ENCODE assay signal across 8 cellular contexts in the genomic region with DNA sequence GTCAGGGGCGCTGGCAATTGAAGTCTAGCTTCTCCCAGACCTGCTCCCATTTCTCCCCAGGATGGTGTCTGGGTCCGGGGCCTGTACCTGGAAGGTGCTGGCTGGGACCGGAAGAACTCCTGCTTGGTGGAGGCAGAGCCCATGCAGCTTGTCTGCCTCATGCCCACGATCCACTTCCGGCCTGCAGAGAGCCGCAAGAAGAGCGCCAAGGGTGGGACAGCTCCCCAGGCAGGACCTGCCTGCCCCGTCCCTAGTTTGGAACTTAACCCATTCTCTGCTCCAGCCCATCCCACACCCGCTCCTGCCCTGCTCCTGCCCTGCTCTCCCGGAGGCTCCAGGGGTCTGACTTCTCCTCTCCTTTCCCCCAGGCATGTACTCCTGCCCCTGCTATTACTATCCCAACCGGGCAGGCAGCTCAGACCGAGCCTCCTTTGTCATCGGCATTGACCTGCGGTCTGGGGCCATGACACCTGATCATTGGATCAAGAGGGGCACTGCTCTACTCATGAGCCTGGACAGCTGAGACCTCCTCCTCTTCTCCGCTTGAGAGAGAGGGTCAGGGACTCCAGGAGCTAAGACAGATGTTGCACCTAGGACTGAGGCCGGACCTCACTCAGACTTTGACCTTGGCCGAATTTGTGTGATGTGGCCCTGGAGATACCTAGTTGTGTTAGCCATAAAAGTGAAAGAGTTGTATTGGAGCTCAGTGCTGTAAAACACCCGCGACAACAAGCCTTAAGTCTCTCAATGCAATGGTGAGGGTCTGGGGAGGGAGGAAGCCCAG. TPM values are rescaled to one million over a fixed set of nuclear protein-coding genes. Genes with fewer than 3 reads are reported as not detected.
A peak's percentile ranks its signal among the peaks of the same experiment; 100 is the strongest.
DNase-seq lines count a peak whose midpoint lies in the region; ATAC-seq and TF ChIP-seq lines count a peak whose summit lies in the region.

No MANE protein-coding gene starts in this region.

- no peak overlapping the region for H4K12ac ChIP-seq in trophoblast cell (ENCODE audit: low read depth, low read length)

- no peak overlapping the region for H3K14ac ChIP-seq in trophoblast cell (ENCODE audit: low read length)

- intact Hi-C loops in esophagus muscularis mucosa (cut with DNase I), result no loop called here

- TF ChIP-seq POLR2A in esophagus muscularis mucosa (IDR thresholded peaks at IDR 0.05; ENCODE audit: low read depth), result no peak

- H3K4me1 ChIP-seq in DOHH2 (ENCODE audit: control insufficient read depth, low read length) (peaks cover 21% of the 10 kb centered on the region), SJSA1 (replicated peaks) (peaks cover 35% of the 10 kb centered on the region), esophagus muscularis mucosa (peaks cover 25 to 36% (median 33%) of the 10 kb centered on the region in 4 donors), trophoblast cell (ENCODE audit: control insufficient read depth in 1 of 2, insufficient read depth in 2 of 2, low read length in 2 of 2) (peaks cover 12 to 14% of the 10 kb centered on the region in 2 experiments)

- no peak overlapping the region for H3K9ac ChIP-seq in trophoblast cell (ENCODE audit: low read length)

- 0 out of 2 replicates have a peak, but pooled peaks cover 3% of the 10 kb centered on the region for H3K36me3 ChIP-seq in DOHH2 (ENCODE audit: control insufficient read depth, low read length)
- H3K36me3 ChIP-seq in SJSA1, result no peaks in the 10 kb centered on the region
- H3K36me3 ChIP-seq in esophagus muscularis mucosa, result no peaks in the 10 kb centered on the region
- no peaks in the 10 kb centered on the region for H3K36me3 ChIP-seq in trophoblast cell (ENCODE audit: control insufficient read depth in 1 of 2, insufficient read depth in 2 of 2, low read length in 2 of 2)

- H2AFZ ChIP-seq in trophoblast cell (ENCODE audit: insufficient read depth, low read length, poor library complexity), result no peak overlapping the region

- H3K4me2 ChIP-seq in DOHH2 (ENCODE audit: low read length), result peak overlapping the region; percentile 93
- H3K4me2 ChIP-seq in trophoblast cell (ENCODE audit: low read length), result peak overlapping the region; percentile 96

- no peak overlapping the region for H3K4ac ChIP-seq in trophoblast cell (ENCODE audit: low read depth, low read length)

- H2BK5ac ChIP-seq in trophoblast cell (ENCODE audit: low read depth, low read length, poor library complexity), result no peak overlapping the region

- peaks cover 12% of the 10 kb centered on the region for H3K79me1 ChIP-seq in trophoblast cell (ENCODE audit: low read length)

- no peaks in the 10 kb centered on the region for H4K20me1 ChIP-seq in DOHH2 (ENCODE audit: control insufficient read depth, insufficient read depth, low read depth, low read length)

- H3K27me3 ChIP-seq in DOHH2 (ENCODE audit: control insufficient read depth, low read length) (peaks cover 20% of the 10 kb centered on the region), SJSA1 (replicated peaks) (peaks cover 14% of the 10 kb centered on the region), esophagus muscularis mucosa (no peaks in the 10 kb centered on the region), trophoblast cell (ENCODE audit: insufficient read depth, low read length) (no peaks in the 10 kb centered on the region)

- peak overlapping the region; percentile 15 for H4K8ac ChIP-seq in trophoblast cell (ENCODE audit: low read depth, low read length)

- ATAC-seq in GM18520 (IDR thresholded peaks at IDR 0.05; ENCODE audit: unreplicated experiment) (no peak), HG02885 (IDR thresholded peaks at IDR 0.05; ENCODE audit: poor library complexity, unreplicated experiment) (no peak)

- WGBS in esophagus muscularis mucosa, result 52% methylated on average over 17 of the region's 19 CpGs
- no CpG with 5 or more reads among the region's 19 CpGs for WGBS in trophoblast cell (ENCODE audit: extremely low coverage, insufficient coverage, insufficient read length)

- H3K4me3 ChIP-seq in DOHH2 (ENCODE audit: low read length) (peak overlapping the region; percentile 78), SJSA1 (peak overlapping the region; percentile 49), esophagus muscularis mucosa (peak overlapping the region; percentile 62 to 94 (median 80)), trophoblast cell (ENCODE audit: low read depth, low read length) (no peak overlapping the region)

- H3K9me3 ChIP-seq in DOHH2 (ENCODE audit: control insufficient read depth, insufficient read depth, low read length) (no peaks in the 10 kb centered on the region), SJSA1 (replicated peaks) (no peaks in the 10 kb centered on the region), esophagus muscularis mucosa (no peaks in the 10 kb centered on the region), trophoblast cell (ENCODE audit: insufficient read depth, low read depth, low read length) (peaks cover 2% of the 10 kb centered on the region)

- no peak overlapping the region for H2AK5ac ChIP-seq in trophoblast cell (ENCODE audit: low read length)

- no peak overlapping the region for H4K91ac ChIP-seq in trophoblast cell (ENCODE audit: low read depth, low read length)

- TF ChIP-seq EP300 in esophagus muscularis mucosa (IDR thresholded peaks at IDR 0.05), result no peak

- no peak overlapping the region for H3K23ac ChIP-seq in trophoblast cell (ENCODE audit: low read length)

- peaks cover 12% of the 10 kb centered on the region for H3K79me2 ChIP-seq in DOHH2 (ENCODE audit: control insufficient read depth, low read length)
- peaks cover 2% of the 10 kb centered on the region for H3K79me2 ChIP-seq in trophoblast cell (ENCODE audit: control insufficient read depth, insufficient read depth, low read length, poor library complexity)

- DNase-seq in SJSA1 (ENCODE audit: low read depth in 1 of 2, low spot score in 2 of 2) (no peak), esophagus muscularis mucosa (ENCODE audit: extremely low spot score) (no peak), trophoblast cell (no peak), SW480 (ENCODE audit: low spot score) (no peak), GM19238 (ENCODE audit: insufficient read length, low spot score) (no peak)

- H3K27ac ChIP-seq in DOHH2 (ENCODE audit: low read depth, low read length), result no peak overlapping the region
- H3K27ac ChIP-seq in SJSA1, result no peak overlapping the region
- H3K27ac ChIP-seq in esophagus muscularis mucosa (replicated peaks in 1 of 4), result peak overlapping the region; percentile 97 to 98 (median 98)
- no peak overlapping the region for H3K27ac ChIP-seq in trophoblast cell (ENCODE audit: low read depth, low read length)

- TF ChIP-seq CTCF in DOHH2 (IDR thresholded peaks at IDR 0.05; ENCODE audit: low read depth, low read length, poor library complexity, severe bottlenecking) (no peak), esophagus muscularis mucosa (IDR thresholded peaks at IDR 0.05) (no peak)

- H3F3A ChIP-seq in DOHH2 (ENCODE audit: control insufficient read depth, insufficient read depth), result peaks cover 14% of the 10 kb centered on the region

- no peak overlapping the region for H3K18ac ChIP-seq in trophoblast cell (ENCODE audit: low read length)

- no peak overlapping the region for H2BK12ac ChIP-seq in trophoblast cell (ENCODE audit: low read length)

- H2BK120ac ChIP-seq in trophoblast cell (ENCODE audit: insufficient read depth, low read length, poor library complexity), result no peak overlapping the region

- no peaks in the 10 kb centered on the region for H3K9me2 ChIP-seq in DOHH2 (replicated peaks; ENCODE audit: control insufficient read depth, low read length)

RNA-seq across cellular contexts. Expression of gene KDM6B, which starts 0.8 kb away (rescaled TPM):
- 0.34 and 0.85 TPM in 2 replicates for total RNA-seq in SJSA1 (2014; rRNA removed; shearing (Covaris generic))
- 100 to 1,000 TPM in 1 of 4 donors, 10 to 100 TPM in 3; 10.8 to 101 (median 15.1) TPM for total RNA-seq in esophagus muscularis mucosa
- polyA plus RNA-seq in trophoblast cell (2013), result 34.8 and 36.0 TPM in 2 replicates

RNA-seq across cellular contexts. Expression of gene TMEM88, which starts 21.7 kb away (rescaled TPM):
- not detected in 2 replicates for total RNA-seq in SJSA1 (2014; rRNA removed; shearing (Covaris generic))
- total RNA-seq in esophagus muscularis mucosa, result 10 to 100 TPM; 13.3 to 45.9 (median 42.5) TPM
- polyA plus RNA-seq in trophoblast cell (2013), result 23.8 and 25.6 TPM in 2 replicates

RNA-seq across cellular contexts. Expression of gene NAA38, which starts 24.2 kb away (rescaled TPM):
- 90.7 and 148 TPM in 2 replicates for total RNA-seq in SJSA1 (2014; rRNA removed; shearing (Covaris generic))
- total RNA-seq in esophagus muscularis mucosa, result 100 to 1,000 TPM in 2 of 4 donors, 10 to 100 TPM in 2; 61.4 to 110 (median 102) TPM
- polyA plus RNA-seq in trophoblast cell (2013), result 73.2 and 77.1 TPM in 2 replicates

RNA-seq across cellular contexts. Expression of gene CYB5D1, which starts 24.6 kb away (rescaled TPM):
- total RNA-seq in SJSA1 (2014; rRNA removed; shearing (Covaris generic)), result 2.6 and 2.8 TPM in 2 replicates
- total RNA-seq in esophagus muscularis mucosa, result 10 to 100 TPM; 11.6 to 14.9 (median 12.0) TPM
- polyA plus RNA-seq in trophoblast cell (2013), result 5.2 and 5.7 TPM in 2 replicates

RNA-seq across cellular contexts. Expression of gene CHD3, which starts 55.4 kb away (rescaled TPM):
- total RNA-seq in SJSA1 (2014; rRNA removed; shearing (Covaris generic)), result 58.3 and 101 TPM in 2 replicates
- total RNA-seq in esophagus muscularis mucosa, result 100 to 1,000 TPM in 3 of 4 donors, 10 to 100 TPM in 1; 82.7 to 139 (median 111) TPM
- 38.1 and 38.8 TPM in 2 replicates for polyA plus RNA-seq in trophoblast cell (2013)

Comparison
In these comparisons a context has a peak if more than half of its experiments do, and no peak if none do; other contexts are left out.
1. H3K27ac ChIP-seq: peak in esophagus muscularis mucosa (4 of 4); none in DOHH2 (single experiment), SJSA1 (single experiment) and trophoblast cell (single experiment).
2. RNA of gene TMEM88, which starts 21.7 kb away (total RNA-seq): 13.3 to 45.9 TPM in esophagus muscularis mucosa; not detected in SJSA1; every median in the first group is over 10 times any median in the second.